In the genomic region with DNA sequence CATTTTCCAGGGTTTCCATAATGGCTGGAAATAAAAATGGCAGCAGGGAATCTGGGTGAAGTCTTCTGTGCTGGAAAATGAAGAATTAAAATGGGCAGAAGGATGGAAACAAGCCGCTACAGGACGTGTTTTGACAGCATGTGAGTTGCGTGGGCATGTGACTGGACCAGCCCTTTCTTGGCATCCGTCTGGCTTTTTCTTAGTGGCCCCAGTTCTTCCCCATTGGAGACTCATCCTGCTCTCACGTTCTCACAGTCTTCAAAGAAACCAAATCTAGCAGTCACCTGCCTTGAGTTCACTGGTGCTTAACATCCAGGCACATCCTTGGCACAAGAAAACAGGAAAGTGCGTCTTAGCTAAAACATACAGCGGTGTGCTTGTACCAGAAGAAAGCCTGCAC, we compare ENCODE assay signal across 15 cellular contexts.
A peak's percentile ranks its signal among the peaks of the same experiment; 100 is the strongest.
DNase-seq lines count a peak whose midpoint lies in the region; ATAC-seq and TF ChIP-seq lines count a peak whose summit lies in the region.
"Had no signal": no experiment of that assay in that cellular context is flagged by ENCODE, and none has a peak within 500 bp of the region (broad histone marks: within the 10 kb centered on the region; RNA-seq: fewer than 3 reads in every experiment).

No MANE protein-coding gene starts in this region.

- peaks cover 40% of the 10 kb centered on the region for H3K4me1 ChIP-seq in foreskin keratinocyte
- H3K4me1 ChIP-seq in suprapubic skin: peaks cover 18% of the 10 kb centered on the region

- no peaks in the 10 kb centered on the region for H3K36me3 ChIP-seq in suprapubic skin

- peaks cover 0 to 32% of the 10 kb centered on the region in 2 donors for H3K9me3 Mint-ChIP-seq in activated naive CD4-positive, alpha-beta T cell treated with anti-CD3 and anti-CD28 coated beads, Interleukin-2, amount 50 U/mL, for 72 hours
- no peaks in the 10 kb centered on the region for H3K9me3 Mint-ChIP-seq in chondrocyte (ENCODE audit: low read depth)

- no peak for DNase-seq in activated naive CD4-positive, alpha-beta T cell treated with anti-CD3 and anti-CD28 coated beads, Interleukin-2, amount 50 U/mL, for 72 hours (ENCODE audit: low spot score in 2 of 2)
- DNase-seq in activated naive CD4-positive, alpha-beta T cell (lab: John Stamatoyannopoulos, UW): no peak
- DNase-seq in chondrocyte (ENCODE audit: low spot score) (no peak), foreskin keratinocyte (peak; percentile 60 to 65), suprapubic skin (ENCODE audit: low spot score in 2 of 2) (no peak), NCI-H774 (lab: John Stamatoyannopoulos, UW) (no peak), HT-29 (ENCODE audit: low spot score) (no peak)
- no peak for DNase-seq in activated effector memory CD4-positive, alpha-beta T cell treated with Interleukin-2 at 50 U/mL for 16 hours
- DNase-seq: CD4-positive, CD25-positive, alpha-beta regulatory T cell; DMS79 treated with DMSO at 0.1 percent for 48 hours; Karpas-422; NCI-H1930; NCI-H2171; NCI-H446 treated with DMSO at 0.1 percent for 48 hours; NCI-H748 treated with DMSO at 0.1 percent for 48 hours had no signal

- WGBS in suprapubic skin: 49% methylated on average over 7 of the region's 7 CpGs

- no peak for TF ChIP-seq EP300 in suprapubic skin (IDR thresholded peaks at IDR 0.05)

- no peak overlapping the region for H3K4me3 ChIP-seq in suprapubic skin

- peak overlapping the region; percentile 56 to 84 for H3K27ac Mint-ChIP-seq in activated naive CD4-positive, alpha-beta T cell treated with anti-CD3 and anti-CD28 coated beads, Interleukin-2, amount 50 U/mL, for 72 hours
- H3K27ac Mint-ChIP-seq in chondrocyte (ENCODE audit: unreplicated experiment): peak overlapping the region; percentile 47

- no peak for TF ChIP-seq POLR2A in suprapubic skin (IDR thresholded peaks at IDR 0.05)

- no peaks in the 10 kb centered on the region for H3K27me3 ChIP-seq in foreskin keratinocyte
- H3K27me3 ChIP-seq in suprapubic skin: no peaks in the 10 kb centered on the region

- peaks cover 44% of the 10 kb centered on the region for H3K4me1 Mint-ChIP-seq in chondrocyte (ENCODE audit: low read depth)

- no peak for TF ChIP-seq CTCF in chondrocyte (IDR thresholded peaks at IDR 0.05)
- TF ChIP-seq CTCF in foreskin keratinocyte (conservative IDR thresholded peaks at IDR 0.05): no peak
- no peak for TF ChIP-seq CTCF in suprapubic skin (IDR thresholded peaks at IDR 0.05)

- H3K9me3 ChIP-seq in suprapubic skin: no peaks in the 10 kb centered on the region

- H3K27me3 Mint-ChIP-seq in chondrocyte (ENCODE audit: low read depth): no peaks in the 10 kb centered on the region
- H3K27me3 Mint-ChIP-seq: CD4-positive, CD25-positive, alpha-beta regulatory T cell had no signal

- ATAC-seq in activated naive CD4-positive, alpha-beta T cell treated with anti-CD3 and anti-CD28 coated beads, Interleukin-2, amount 50 U/mL, for 72 hours: no peak
- peak; percentile 14 for ATAC-seq in foreskin keratinocyte

- peaks cover 67 to 92% of the 10 kb centered on the region in 2 donors for H3K36me3 Mint-ChIP-seq in activated naive CD4-positive, alpha-beta T cell treated with anti-CD3 and anti-CD28 coated beads, Interleukin-2, amount 50 U/mL, for 72 hours
- H3K36me3 Mint-ChIP-seq in chondrocyte (ENCODE audit: low read depth): peaks cover 17% of the 10 kb centered on the region

- H3K27ac ChIP-seq in foreskin keratinocyte: peak overlapping the region; percentile 47
- H3K27ac ChIP-seq in suprapubic skin: peak overlapping the region; percentile 62

- H3K4me3 Mint-ChIP-seq in chondrocyte (ENCODE audit: unreplicated experiment): no peak overlapping the region
- H3K4me3 Mint-ChIP-seq: CD4-positive, CD25-positive, alpha-beta regulatory T cell had no signal

Comparison
In these comparisons a context has a peak if more than half of its experiments do, and no peak if none do; other contexts are left out.
1. DNase-seq: peak in foreskin keratinocyte (2 of 2); none in activated naive CD4-positive, alpha-beta T cell treated with anti-CD3 and anti-CD28 coated beads, Interleukin-2, amount 50 U/mL, for 72 hours (0 of 2), activated naive CD4-positive, alpha-beta T cell (0 of 4), chondrocyte (single experiment), suprapubic skin (0 of 2), NCI-H774 (single experiment), activated effector memory CD4-positive, alpha-beta T cell treated with Interleukin-2 at 50 U/mL for 16 hours (single experiment) and HT-29 (single experiment).